ENCODE assay signal across 16 cellular contexts in genomic region chr10:30788307-30788706, GRCh38.
DNase-seq lines count a peak whose midpoint lies in the region; ATAC-seq and TF ChIP-seq lines count a peak whose summit lies in the region.
"Had no signal": no experiment of that assay in that cellular context is flagged by ENCODE, and none has a peak within 500 bp of the region (broad histone marks: within the 10 kb centered on the region; RNA-seq: fewer than 3 reads in every experiment).

No MANE protein-coding gene starts in this region.

- H3K9me3 Mint-ChIP-seq in activated CD4-positive, alpha-beta memory T cell treated with anti-CD3 and anti-CD28 coated beads for 36 hours: no peaks in the 10 kb centered on the region
- H3K9me3 Mint-ChIP-seq: stimulated activated effector memory CD8-positive, alpha-beta T cell treated with anti-CD3 and anti-CD28 coated beads, Interleukin-12 subunit alpha, Interleukin-12 subunit beta, amount 100 ng/mL, for 72 hours had no signal

- H3K4me1 Mint-ChIP-seq in activated CD4-positive, alpha-beta memory T cell treated with anti-CD3 and anti-CD28 coated beads for 36 hours (ENCODE audit: low read depth): peaks cover 41% of the 10 kb centered on the region

- no peaks in the 10 kb centered on the region for H4K20me1 ChIP-seq in GM23248 (ENCODE audit: insufficient read depth)

- ATAC-seq in GM19395 (IDR thresholded peaks at IDR 0.05; ENCODE audit: unreplicated experiment) (no peak), GM19328 (IDR thresholded peaks at IDR 0.05; ENCODE audit: unreplicated experiment) (no peak)
- ATAC-seq: gastroesophageal sphincter; stimulated activated effector memory CD8-positive, alpha-beta T cell treated with anti-CD3 and anti-CD28 coated beads, Interleukin-12 subunit alpha, Interleukin-12 subunit beta, amount 100 ng/mL, for 72 hours had no signal

- H3K9me3 ChIP-seq in GM23248 (ENCODE audit: low read depth): no peaks in the 10 kb centered on the region
- H3K9me3 ChIP-seq: gastroesophageal sphincter had no signal

- H3K9me2 ChIP-seq in GM23248 (ENCODE audit: insufficient read depth): no peaks in the 10 kb centered on the region

- H3K27me3 ChIP-seq in GM23248 (replicated peaks; ENCODE audit: insufficient read depth): no peaks in the 10 kb centered on the region
- H3K27me3 ChIP-seq: gastroesophageal sphincter had no signal

- H3K4me3 ChIP-seq in GM23248 (no peak overlapping the region), fibroblast of the aortic adventitia (ENCODE audit: low read depth, low read length) (no peak overlapping the region)
- H3K4me3 ChIP-seq: gastroesophageal sphincter had no signal

- CTCF ChIA-PET in activated CD4-positive, alpha-beta memory T cell treated with anti-CD3 and anti-CD28 coated beads for 36 hours (lab: Charles Lee): interaction anchor here (1.0 kb wide), 1 partner anchor 36 kb away, joined by 3 read pairs; no protein-coding TSS in a partner anchor

- H3K4me2 ChIP-seq in GM23248 (ENCODE audit: unreplicated experiment): no peak overlapping the region

- H3F3A ChIP-seq in GM23248 (ENCODE audit: insufficient read depth): peaks cover 14% of the 10 kb centered on the region

- peaks cover 21% of the 10 kb centered on the region for H3K4me1 ChIP-seq in GM23248 (ENCODE audit: insufficient read depth)

- no peak overlapping the region for H3K27ac Mint-ChIP-seq in activated CD4-positive, alpha-beta memory T cell treated with anti-CD3 and anti-CD28 coated beads for 36 hours
- H3K27ac Mint-ChIP-seq: stimulated activated effector memory CD8-positive, alpha-beta T cell treated with anti-CD3 and anti-CD28 coated beads, Interleukin-12 subunit alpha, Interleukin-12 subunit beta, amount 100 ng/mL, for 72 hours; type B pancreatic cell had no signal

- intact Hi-C loops in activated CD4-positive, alpha-beta memory T cell treated with anti-CD3 and anti-CD28 coated beads for 36 hours (cut with micrococcal nuclease): loop anchor here (5.0 kb wide), 1 partner anchor 704 kb away; no protein-coding TSS in a partner anchor

- in situ Hi-C loops in GM23248 (cut with MboI): no loop called here

- no peak overlapping the region for H3K4me3 Mint-ChIP-seq in activated CD4-positive, alpha-beta memory T cell treated with anti-CD3 and anti-CD28 coated beads for 36 hours
- H3K4me3 Mint-ChIP-seq: activated CD4-positive, alpha-beta T cell treated with anti-CD3 and anti-CD28 coated beads, Interleukin-2, amount 10 ng/mL, durations not matched to agents 24 days and 14 days; stimulated activated effector memory CD8-positive, alpha-beta T cell treated with anti-CD3 and anti-CD28 coated beads, Interleukin-12 subunit alpha, Interleukin-12 subunit beta, amount 100 ng/mL, for 72 hours; type B pancreatic cell had no signal

- H3K27me3 Mint-ChIP-seq in activated CD4-positive, alpha-beta memory T cell treated with anti-CD3 and anti-CD28 coated beads for 36 hours: no peaks in the 10 kb centered on the region
- H3K27me3 Mint-ChIP-seq: activated CD4-positive, alpha-beta T cell treated with anti-CD3 and anti-CD28 coated beads, Interleukin-2, amount 10 ng/mL, durations not matched to agents 24 days and 14 days had no signal

- H3K36me3 ChIP-seq in GM23248 (ENCODE audit: low read depth): no peaks in the 10 kb centered on the region
- H3K36me3 ChIP-seq: gastroesophageal sphincter had no signal

- DNase-seq in A172 (ENCODE audit: low spot score) (peak; percentile 40), GM23248 (peak; percentile 70), fibroblast of the aortic adventitia (ENCODE audit: low read depth) (peak; percentile 57), C1 segment of cervical spinal cord (lab: John Stamatoyannopoulos, UW) (no peak), NCI-H2107 (lab: John Stamatoyannopoulos, UW) (no peak)
- peak; percentile 37 for DNase-seq in activated CD4-positive, alpha-beta memory T cell treated with anti-CD3 and anti-CD28 coated beads for 36 hours
- DNase-seq: activated CD4-positive, alpha-beta T cell treated with anti-CD3 and anti-CD28 coated beads, Interleukin-2, amount 10 ng/mL, durations not matched to agents 24 days and 14 days; NCI-H1048; NCI-H2227 treated with DMSO at 0.1 percent for 48 hours; SIG-M5; T-helper 9 cell had no signal

- no peak overlapping the region for H3K27ac ChIP-seq in GM23248
- H3K27ac ChIP-seq: gastroesophageal sphincter had no signal

- TF ChIP-seq CTCF in fibroblast of the aortic adventitia (IDR thresholded peaks at IDR 0.05; ENCODE audit: insufficient read depth, low read length): no peak

- H3K36me3 Mint-ChIP-seq in activated CD4-positive, alpha-beta memory T cell treated with anti-CD3 and anti-CD28 coated beads for 36 hours: no peaks in the 10 kb centered on the region
- H3K36me3 Mint-ChIP-seq: stimulated activated effector memory CD8-positive, alpha-beta T cell treated with anti-CD3 and anti-CD28 coated beads, Interleukin-12 subunit alpha, Interleukin-12 subunit beta, amount 100 ng/mL, for 72 hours; type B pancreatic cell had no signal

- WGBS in GM23248 (ENCODE audit: low coverage in 1 of 2, low lambda C conversion rate in 2 of 2, missing lambda C conversion rate in 2 of 2), 2 experiments: 37 to 38% methylated on average over 3 of the region's 3 CpGs

- H3K79me2 ChIP-seq in GM23248 (ENCODE audit: insufficient read depth): no peaks in the 10 kb centered on the region

- no peak overlapping the region for H2AFZ ChIP-seq in GM23248

- no peak overlapping the region for H3K9ac ChIP-seq in GM23248

- POLR2A ChIA-PET in activated CD4-positive, alpha-beta memory T cell treated with anti-CD3 and anti-CD28 coated beads for 36 hours (lab: Charles Lee): no interaction called here

Comparison
In these comparisons a context has a peak if more than half of its experiments do, and no peak if none do; other contexts are left out.
1. DNase-seq: peak in A172 (single experiment), GM23248 (single experiment), activated CD4-positive, alpha-beta memory T cell treated with anti-CD3 and anti-CD28 coated beads for 36 hours (single experiment) and fibroblast of the aortic adventitia (single experiment); none in C1 segment of cervical spinal cord (0 of 14) and NCI-H2107 (single experiment).